17 cellular contexts compared by ENCODE assay signal in the genomic region with DNA sequence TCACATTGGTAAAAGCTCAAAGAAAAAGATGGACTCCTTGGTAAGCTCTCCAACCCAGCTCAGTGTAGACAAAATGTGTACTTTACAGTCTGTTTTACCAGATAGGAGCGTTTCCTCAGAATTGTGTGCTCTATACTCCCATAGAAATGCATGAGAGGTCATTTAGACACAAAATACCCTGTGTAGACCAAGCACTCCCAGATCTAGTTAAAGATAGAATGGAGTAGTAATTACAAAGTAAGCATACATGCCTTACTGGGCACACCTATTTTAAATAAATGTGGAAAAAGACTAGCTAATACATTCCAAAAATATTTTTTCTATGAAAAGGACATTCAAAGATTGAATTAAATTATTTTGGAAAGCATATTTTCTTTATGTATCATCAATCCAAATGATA.
"Had no signal": no experiment of that assay in that cellular context is flagged by ENCODE, and none has a peak within 500 bp of the region (broad histone marks: within the 10 kb centered on the region; RNA-seq: fewer than 3 reads in every experiment).

No MANE protein-coding gene starts in this region.

- H3K4me1 ChIP-seq: gastrocnemius medialis, parathyroid adenoma, right lobe of liver, transverse colon, upper lobe of right lung, uterus had no signal

- H3K27ac ChIP-seq: dorsolateral prefrontal cortex, gastrocnemius medialis, parathyroid adenoma, right lobe of liver, transverse colon, upper lobe of right lung, uterus had no signal

- H3K27me3 ChIP-seq: dorsolateral prefrontal cortex, gastrocnemius medialis, right lobe of liver, transverse colon, upper lobe of right lung, uterus had no signal

- H3K79me2 ChIP-seq: parathyroid adenoma had no signal

- H3K36me3 ChIP-seq: gastrocnemius medialis, right lobe of liver, transverse colon, upper lobe of right lung, uterus had no signal

- H3K9ac ChIP-seq: parathyroid adenoma had no signal

- H2AFZ ChIP-seq: parathyroid adenoma had no signal

- DNase-seq: dorsolateral prefrontal cortex; effector CD4-positive, alpha-beta T cell; foreskin fibroblast; gastrocnemius medialis; head of caudate nucleus; natural killer cell; right lobe of liver; small intestine; stimulated activated CD4-positive, alpha-beta T cell treated with anti-CD3 and anti-CD28 coated beads, Interleukin-15, amount 100 ng/mL, for 24 hours; stimulated activated CD4-positive, alpha-beta T cell treated with anti-CD3 and anti-CD28 coated beads, Interleukin-2, amount 100 ng/mL, for 48 hours; stimulated activated naive B cell treated with anti-CD40 and anti-IgM and Interleukin-4, amounts not matched to agents 10 μg/mL and 1 μg/mL and 100 μg/mL, for 72 hours; transverse colon; upper lobe of right lung; uterus had no signal

- H3K4me3 ChIP-seq: dorsolateral prefrontal cortex, gastrocnemius medialis, lung, right lobe of liver, transverse colon, upper lobe of right lung, uterus had no signal

- ATAC-seq: gastrocnemius medialis; left lobe of liver; natural killer cell; right lobe of liver; stimulated activated naive B cell treated with anti-CD40 and anti-IgM and Interleukin-4, amounts not matched to agents 10 μg/mL and 1 μg/mL and 100 μg/mL, for 72 hours; upper lobe of right lung had no signal

- H3K9me3 ChIP-seq: gastrocnemius medialis, right lobe of liver, transverse colon, upper lobe of right lung, uterus had no signal
